Comparison of ENCODE assay signal across 13 cellular contexts in genomic region chr9:119003218-119003617, GRCh38.
DNase-seq lines count a peak whose midpoint lies in the region; ATAC-seq and TF ChIP-seq lines count a peak whose summit lies in the region.
"Had no signal": no experiment of that assay in that cellular context is flagged by ENCODE, and none has a peak within 500 bp of the region (broad histone marks: within the 10 kb centered on the region; RNA-seq: fewer than 3 reads in every experiment).

No MANE protein-coding gene starts in this region.

- peaks cover 5 to 29% (median 22%) of the 10 kb centered on the region in 4 donors for H3K4me1 ChIP-seq in esophagus muscularis mucosa

- H3K27me3 ChIP-seq in esophagus muscularis mucosa = no peaks in the 10 kb centered on the region

- no peaks in the 10 kb centered on the region for H3K9me3 Mint-ChIP-seq in nephron

- intact Hi-C loops in esophagus muscularis mucosa (cut with DNase I) = no loop called here

- POLR2A ChIA-PET in GM10248 (lab: Yijun Ruan, JAX) = no interaction called here

- H3K36me3 Mint-ChIP-seq in nephron (ENCODE audit: low read depth) = no peaks in the 10 kb centered on the region
- H3K36me3 Mint-ChIP-seq: activated naive CD4-positive, alpha-beta T cell treated with anti-CD3 and anti-CD28 coated beads, Interleukin-2, amount 50 U/mL, for 72 hours; stimulated activated effector memory CD8-positive, alpha-beta T cell treated with anti-CD3 and anti-CD28 coated beads, Interleukin-12 subunit alpha, Interleukin-12 subunit beta, amount 100 ng/mL, for 72 hours had no signal

- no peak for ATAC-seq in HG03460 (IDR thresholded peaks at IDR 0.05; ENCODE audit: unreplicated experiment)
- ATAC-seq: activated CD8-positive, alpha-beta T cell treated with anti-CD3 and anti-CD28 coated beads for 36 hours; activated naive CD4-positive, alpha-beta T cell treated with anti-CD3 and anti-CD28 coated beads, Interleukin-2, amount 50 U/mL, for 72 hours; stimulated activated effector memory CD8-positive, alpha-beta T cell treated with anti-CD3 and anti-CD28 coated beads, Interleukin-12 subunit alpha, Interleukin-12 subunit beta, amount 100 ng/mL, for 72 hours had no signal

- no peak for TF ChIP-seq POLR2A in esophagus muscularis mucosa (IDR thresholded peaks at IDR 0.05; ENCODE audit: low read depth)

- TF ChIP-seq CTCF in esophagus muscularis mucosa (IDR thresholded peaks at IDR 0.05) (no peak), nephron (IDR thresholded peaks at IDR 0.05; ENCODE audit: unreplicated experiment in 3 of 3) (no peak), GM10248 (IDR thresholded peaks at IDR 0.05; ENCODE audit: control extremely low read depth, extremely low read depth, low read depth, missing control alignments) (no peak)

- no peak overlapping the region for H3K4me3 ChIP-seq in esophagus muscularis mucosa

- H3K4me1 Mint-ChIP-seq in nephron = peaks cover 21% of the 10 kb centered on the region
- H3K4me1 Mint-ChIP-seq: stimulated activated effector memory CD8-positive, alpha-beta T cell treated with anti-CD3 and anti-CD28 coated beads, Interleukin-12 subunit alpha, Interleukin-12 subunit beta, amount 100 ng/mL, for 72 hours had no signal

- H3K4me3 Mint-ChIP-seq in nephron = no peak overlapping the region
- H3K4me3 Mint-ChIP-seq: activated CD8-positive, alpha-beta T cell treated with anti-CD3 and anti-CD28 coated beads for 36 hours; stimulated activated effector memory CD8-positive, alpha-beta T cell treated with anti-CD3 and anti-CD28 coated beads, Interleukin-12 subunit alpha, Interleukin-12 subunit beta, amount 100 ng/mL, for 72 hours had no signal

- peak overlapping the region in 3 of 4 donors; percentile 70 to 78 (median 75) for H3K27ac ChIP-seq in esophagus muscularis mucosa (replicated peaks in 1 of 4)

- no peaks in the 10 kb centered on the region for H3K9me3 ChIP-seq in esophagus muscularis mucosa

- CTCF ChIA-PET in GM10248 (lab: Yijun Ruan, JAX) = interaction anchor here (3.4 kb wide), 1 partner anchor 11 kb away, joined by 12 read pairs; no protein-coding TSS in a partner anchor

- H3K27me3 Mint-ChIP-seq in nephron (ENCODE audit: low read depth) = no peaks in the 10 kb centered on the region
- H3K27me3 Mint-ChIP-seq: activated CD8-positive, alpha-beta T cell treated with anti-CD3 and anti-CD28 coated beads for 36 hours had no signal

- no peaks in the 10 kb centered on the region for H3K36me3 ChIP-seq in esophagus muscularis mucosa

- TF ChIP-seq EP300 in esophagus muscularis mucosa (IDR thresholded peaks at IDR 0.05) = no peak

- DNase-seq in AG08396 (ENCODE audit: low spot score) (peak; percentile 14), HS-27A (ENCODE audit: low read depth) (peak; percentile 38), esophagus muscularis mucosa (ENCODE audit: extremely low spot score) (no peak), NCI-H1092 (lab: John Stamatoyannopoulos, UW) (no peak), NCI-H1417 (lab: John Stamatoyannopoulos, UW) (no peak), GM10248 (ENCODE audit: extremely low spot score) (no peak)
- DNase-seq: activated CD8-positive, alpha-beta T cell treated with anti-CD3 and anti-CD28 coated beads for 36 hours; cortex of kidney; nucleus accumbens had no signal

- H3K27ac Mint-ChIP-seq in nephron = peak overlapping the region; percentile 60 to 77 (median 69)
- H3K27ac Mint-ChIP-seq: activated CD8-positive, alpha-beta T cell treated with anti-CD3 and anti-CD28 coated beads for 36 hours; activated naive CD4-positive, alpha-beta T cell treated with anti-CD3 and anti-CD28 coated beads, Interleukin-2, amount 50 U/mL, for 72 hours; stimulated activated effector memory CD8-positive, alpha-beta T cell treated with anti-CD3 and anti-CD28 coated beads, Interleukin-12 subunit alpha, Interleukin-12 subunit beta, amount 100 ng/mL, for 72 hours had no signal

Comparison
In these comparisons a context has a peak if more than half of its experiments do, and no peak if none do; other contexts are left out.
1. DNase-seq: peak in AG08396 (single experiment) and HS-27A (single experiment); none in esophagus muscularis mucosa (single experiment), NCI-H1092 (single experiment), NCI-H1417 (0 of 3) and GM10248 (single experiment).